Comparison of ENCODE assay signal across 9 cellular contexts in genomic region chr22:19959043-19959586, GRCh38. TPM values are rescaled to one million over a fixed set of nuclear protein-coding genes. Genes with fewer than 3 reads are reported as not detected.
A peak's percentile ranks its signal among the peaks of the same experiment; 100 is the strongest.
DNase-seq lines count a peak whose midpoint lies in the region; ATAC-seq and TF ChIP-seq lines count a peak whose summit lies in the region.
"Had no signal": no experiment of that assay in that cellular context is flagged by ENCODE, and none has a peak within 500 bp of the region (broad histone marks: within the 10 kb centered on the region; RNA-seq: fewer than 3 reads in every experiment).

No MANE protein-coding gene starts in this region.

- H3K4me3 Mint-ChIP-seq in natural killer cell treated with Interleukin-12 subunit alpha and Interleukin-12 subunit beta and Interleukin-15 and Interleukin-18, amount 100 ng/mL, for 72 hours: no peak overlapping the region
- no peak overlapping the region for H3K4me3 Mint-ChIP-seq in natural killer cell
- H3K4me3 Mint-ChIP-seq: CD4-positive, CD25-positive, alpha-beta regulatory T cell had no signal

- intact Hi-C loops in natural killer cell (cut with micrococcal nuclease) (no loop called here), esophagus squamous epithelium (cut with DNase I) (no loop called here)

- peak; percentile 44 for DNase-seq in natural killer cell treated with Interleukin-12 subunit alpha and Interleukin-12 subunit beta and Interleukin-15 and Interleukin-18, amount 100 ng/mL, for 72 hours (ENCODE audit: low spot score)
- no peak for DNase-seq in natural killer cell
- DNase-seq in esophagus squamous epithelium (lab: John Stamatoyannopoulos, UW): no peak
- no peak for DNase-seq in NCI-H1105 (lab: John Stamatoyannopoulos, UW)
- DNase-seq in activated T-cell treated with anti-CD3 and anti-CD28 coated beads for 4 hours: no peak
- no peak for DNase-seq in NOMO-1 treated with DMSO at 0.1 percent for 48 hours (lab: John Stamatoyannopoulos, UW; ENCODE audit: unreplicated experiment)
- DNase-seq in NCI-H1105 treated with DMSO at 0.1 percent for 48 hours (lab: John Stamatoyannopoulos, UW): no peak
- DNase-seq: CD4-positive, CD25-positive, alpha-beta regulatory T cell had no signal

- H3K27me3 ChIP-seq in esophagus squamous epithelium: no peaks in the 10 kb centered on the region

- peaks cover 8 to 21% of the 10 kb centered on the region in 2 donors for H3K4me1 Mint-ChIP-seq in natural killer cell treated with Interleukin-12 subunit alpha and Interleukin-12 subunit beta and Interleukin-15 and Interleukin-18, amount 100 ng/mL, for 72 hours (ENCODE audit: low read depth in 2 of 2)
- peaks cover 21% of the 10 kb centered on the region in 2 donors for H3K4me1 Mint-ChIP-seq in natural killer cell

- H3K27ac Mint-ChIP-seq in natural killer cell treated with Interleukin-12 subunit alpha and Interleukin-12 subunit beta and Interleukin-15 and Interleukin-18, amount 100 ng/mL, for 72 hours: no peak overlapping the region
- H3K27ac Mint-ChIP-seq in natural killer cell: no peak overlapping the region
- H3K27ac Mint-ChIP-seq: CD4-positive, CD25-positive, alpha-beta regulatory T cell had no signal

- no peaks in the 10 kb centered on the region for H3K27me3 Mint-ChIP-seq in natural killer cell treated with Interleukin-12 subunit alpha and Interleukin-12 subunit beta and Interleukin-15 and Interleukin-18, amount 100 ng/mL, for 72 hours
- H3K27me3 Mint-ChIP-seq in natural killer cell (ENCODE audit: low read depth in 2 of 2): no peaks in the 10 kb centered on the region
- H3K27me3 Mint-ChIP-seq: CD4-positive, CD25-positive, alpha-beta regulatory T cell had no signal

- no peak for ATAC-seq in natural killer cell treated with Interleukin-12 subunit alpha and Interleukin-12 subunit beta and Interleukin-15 and Interleukin-18, amount 100 ng/mL, for 72 hours
- ATAC-seq in natural killer cell: no peak

- H3K9me3 Mint-ChIP-seq in natural killer cell treated with Interleukin-12 subunit alpha and Interleukin-12 subunit beta and Interleukin-15 and Interleukin-18, amount 100 ng/mL, for 72 hours: no peaks in the 10 kb centered on the region
- H3K9me3 Mint-ChIP-seq in natural killer cell: no peaks in the 10 kb centered on the region
- H3K9me3 Mint-ChIP-seq: CD4-positive, CD25-positive, alpha-beta regulatory T cell had no signal

- no peak for TF ChIP-seq CTCF in natural killer cell (IDR thresholded peaks at IDR 0.05)
- TF ChIP-seq CTCF in esophagus squamous epithelium (IDR thresholded peaks at IDR 0.05): no peak

- H3K9me3 ChIP-seq in esophagus squamous epithelium (no peaks in the 10 kb centered on the region), mesodermal cell (ENCODE audit: control insufficient read depth, low read length) (no peaks in the 10 kb centered on the region)

- no peak for TF ChIP-seq POLR2A in esophagus squamous epithelium (IDR thresholded peaks at IDR 0.05)

- H3K27ac ChIP-seq in esophagus squamous epithelium: peak overlapping the region; percentile 50 to 79 (median 64)
- peak overlapping the region; percentile 45 for H3K27ac ChIP-seq in mesodermal cell (ENCODE audit: low read depth, low read length, severe bottlenecking)

- WGBS in esophagus squamous epithelium, 2 donors: 14 to 16% methylated on average over 10 to 12 of the region's 30 CpGs
- WGBS in mesodermal cell (ENCODE audit: insufficient coverage in 2 of 2), 2 experiments: 30 to 49% methylated on average over 11 to 18 of the region's 30 CpGs

- H3K36me3 ChIP-seq in esophagus squamous epithelium: peaks cover 0 to 7% (median 4%) of the 10 kb centered on the region in 3 donors
- H3K36me3 ChIP-seq in mesodermal cell (ENCODE audit: control insufficient read depth, insufficient read depth, low read length): no peaks in the 10 kb centered on the region

- H3K36me3 Mint-ChIP-seq in natural killer cell treated with Interleukin-12 subunit alpha and Interleukin-12 subunit beta and Interleukin-15 and Interleukin-18, amount 100 ng/mL, for 72 hours: no peaks in the 10 kb centered on the region
- H3K36me3 Mint-ChIP-seq in natural killer cell: no peaks in the 10 kb centered on the region
- H3K36me3 Mint-ChIP-seq: CD4-positive, CD25-positive, alpha-beta regulatory T cell had no signal

- H3K4me3 ChIP-seq in esophagus squamous epithelium (peak overlapping the region; percentile 4 to 60 (median 38)), mesodermal cell (ENCODE audit: extremely low read depth, insufficient read depth, low read length, poor library complexity, severe bottlenecking) (peak overlapping the region; percentile 23)

- H3K4me1 ChIP-seq in esophagus squamous epithelium: peaks cover 28 to 81% (median 43%) of the 10 kb centered on the region in 3 donors
- H3K4me1 ChIP-seq in mesodermal cell (ENCODE audit: control insufficient read depth, insufficient read depth, low read length, poor library complexity, severe bottlenecking): peaks cover 14% of the 10 kb centered on the region

RNA-seq across cellular contexts. Expression of gene TXNRD2, which starts 17.5 kb away (rescaled TPM):
- total RNA-seq in natural killer cell treated with Interleukin-12 subunit alpha and Interleukin-12 subunit beta and Interleukin-15 and Interleukin-18, amount 100 ng/mL, for 72 hours: 10 to 100 TPM; 29.9 to 34.3 TPM
- 10 to 100 TPM; 23.5 to 37.3 (median 24.4) TPM for total RNA-seq in natural killer cell
- total RNA-seq in esophagus squamous epithelium: 10 to 100 TPM in 2 of 4 donors, 1 to 10 TPM in 2; 8.0 to 11.3 (median 10.4) TPM
- 10.9 TPM for polyA plus RNA-seq in mesodermal cell (2013, experiment 1 of 2)
- polyA plus RNA-seq in mesodermal cell (2013, experiment 2 of 2): 9.3 TPM

RNA-seq across cellular contexts. Expression of gene COMT, which starts 17.5 kb away (rescaled TPM):
- total RNA-seq in natural killer cell treated with Interleukin-12 subunit alpha and Interleukin-12 subunit beta and Interleukin-15 and Interleukin-18, amount 100 ng/mL, for 72 hours: 100 to 1,000 TPM; 141 to 223 TPM
- total RNA-seq in natural killer cell (10 to 100 TPM; 37.5 to 56.2 (median 38.2) TPM), esophagus squamous epithelium (100 to 1,000 TPM; 210 to 422 (median 234) TPM)
- polyA plus RNA-seq in mesodermal cell (2013, experiment 1 of 2): 94.8 TPM
- polyA plus RNA-seq in mesodermal cell (2013, experiment 2 of 2): 77.3 TPM

RNA-seq across cellular contexts. Expression of gene ARVCF, which starts 57.5 kb away (rescaled TPM):
- 1 to 10 TPM; 3.7 to 3.8 TPM for total RNA-seq in natural killer cell treated with Interleukin-12 subunit alpha and Interleukin-12 subunit beta and Interleukin-15 and Interleukin-18, amount 100 ng/mL, for 72 hours
- total RNA-seq in natural killer cell (10 to 100 TPM; 37.8 to 62.0 (median 38.7) TPM), esophagus squamous epithelium (10 to 100 TPM in 1 of 4 donors, 1 to 10 TPM in 3; 3.1 to 10.9 (median 7.1) TPM)
- polyA plus RNA-seq in mesodermal cell (2013, experiment 1 of 2): 22.2 TPM
- polyA plus RNA-seq in mesodermal cell (2013, experiment 2 of 2): 14.4 TPM
